Comparison of ENCODE assay signal across 1 cellular context in genomic region chr13:113862766-113863510, GRCh38.
TF ChIP-seq lines count a peak whose summit lies in the region.

No MANE protein-coding gene starts in this region.

TF ChIP-seq in HepG2, 621 proteins besides CTCF, POLR2A, EP300 and RAD21 (continued from another document):
- TF ChIP-seq PAXIP1 (CRISPR knock-in tag; conservative IDR thresholded peaks at IDR 0.05) (no peak), DBP (CRISPR knock-in tag; IDR thresholded peaks at IDR 0.05; ENCODE audit: not compliant biosample characterization) (no peak), ZKSCAN1 (IDR thresholded peaks at IDR 0.05; ENCODE audit: low read length) (no peak), BHLHE40 (IDR thresholded peaks at IDR 0.05; ENCODE audit: low read length) (no peak), ERF (CRISPR knock-in tag; IDR thresholded peaks at IDR 0.05) (no peak), RORA (CRISPR knock-in tag; IDR thresholded peaks at IDR 0.05) (no peak), NCOA5 (CRISPR knock-in tag; IDR thresholded peaks at IDR 0.05) (no peak), TOE1 (CRISPR knock-in tag; IDR thresholded peaks at IDR 0.05) (no peak), ZMAT3 (CRISPR knock-in tag; conservative IDR thresholded peaks at IDR 0.05) (no peak), KLF15 (CRISPR knock-in tag; IDR thresholded peaks at IDR 0.05; ENCODE audit: borderline replicate concordance) (no peak)
TF ChIP-seq in HepG2: peak in this region for 0.
